ENCODE assay signal across 8 cellular contexts in the genomic region with DNA sequence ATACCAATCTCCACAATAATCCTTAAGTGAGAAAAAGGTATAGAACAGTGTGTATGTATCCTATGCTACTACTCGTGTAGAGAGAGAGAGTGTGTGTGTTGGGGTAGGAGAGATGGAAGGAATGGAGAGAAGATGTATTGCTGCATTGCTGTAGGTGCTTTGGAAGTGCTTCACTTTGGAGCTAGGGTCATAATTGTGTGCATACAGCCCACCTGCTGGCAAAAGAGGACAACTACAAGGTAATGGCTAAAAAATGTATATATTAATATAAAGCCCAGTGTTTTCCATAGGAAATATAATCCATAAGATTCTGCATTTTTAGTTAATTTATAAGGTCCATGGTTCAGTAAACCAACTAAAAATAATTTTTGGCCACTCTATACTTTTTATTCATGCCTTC. TPM values are rescaled to one million over a fixed set of nuclear protein-coding genes. Genes with fewer than 3 reads are reported as not detected.
A peak's percentile ranks its signal among the peaks of the same experiment; 100 is the strongest.
DNase-seq lines count a peak whose midpoint lies in the region; ATAC-seq and TF ChIP-seq lines count a peak whose summit lies in the region.

No MANE protein-coding gene starts in this region.

- no peaks in the 10 kb centered on the region for H3K9me3 Mint-ChIP-seq in CD8-positive, alpha-beta T cell

- no peaks in the 10 kb centered on the region for H3K36me3 ChIP-seq in CD8-positive, alpha-beta T cell (ENCODE audit: insufficient read depth, low read length)
- H3K36me3 ChIP-seq in HAP-1 (replicated peaks), result peaks cover 5% of the 10 kb centered on the region; the same call in 1 of the 2 replicates

- peak; percentile 38 for ATAC-seq in CD8-positive, alpha-beta T cell
- ATAC-seq in HG03139 (IDR thresholded peaks at IDR 0.05; ENCODE audit: unreplicated experiment) (no peak), esophagus mucosa (no peak)

- no peak overlapping the region for H3K4me3 ChIP-seq in CD8-positive, alpha-beta T cell (ENCODE audit: low read depth, low read length)
- H3K4me3 ChIP-seq in HAP-1 (no peak overlapping the region), fibroblast of pulmonary artery (replicated peaks; ENCODE audit: low read depth, low read length) (no peak overlapping the region)

- CTCF ChIA-PET in CD8-positive, alpha-beta T cell (lab: Charles Lee), result interaction anchor here (0.9 kb wide), 1 partner anchor 16 kb away, joined by 3 read pairs; no protein-coding TSS in a partner anchor

- no peaks in the 10 kb centered on the region for H3K27me3 ChIP-seq in CD8-positive, alpha-beta T cell (ENCODE audit: insufficient read depth, low read length)
- H3K27me3 ChIP-seq in HAP-1 (ENCODE audit: low read depth), result no peaks in the 10 kb centered on the region

- in situ Hi-C loops in HAP-1 (cut with MboI; ENCODE audit: low sequenced_read_pairs), result no loop called here

- no peak overlapping the region for H3K27ac ChIP-seq in CD8-positive, alpha-beta T cell (ENCODE audit: low read depth, low read length)

- H3K27ac Mint-ChIP-seq in CD8-positive, alpha-beta T cell, result no peak overlapping the region

- peak; percentile 22 for TF ChIP-seq CTCF in CD8-positive, alpha-beta T cell (IDR thresholded peaks at IDR 0.05)
- TF ChIP-seq CTCF in fibroblast of pulmonary artery (IDR thresholded peaks at IDR 0.05; ENCODE audit: low read length, missing control alignments), result peak; percentile 63

- H3K36me3 Mint-ChIP-seq in CD8-positive, alpha-beta T cell, result peaks cover 16% of the 10 kb centered on the region

- no peaks in the 10 kb centered on the region for H3K4me1 Mint-ChIP-seq in CD8-positive, alpha-beta T cell (ENCODE audit: low read depth)

- no peak for DNase-seq in CD8-positive, alpha-beta T cell
- DNase-seq in HAP-1 (ENCODE audit: low spot score in 2 of 2) (peak; percentile 27 to 29), OCI-M1 (lab: John Stamatoyannopoulos, UW) (peak; percentile 73), fibroblast of pulmonary artery (ENCODE audit: low read depth) (peak; percentile 54)
- no peak for DNase-seq in activated effector memory CD4-positive, alpha-beta T cell treated with Interleukin-2 at 50 U/mL for 16 hours
- DNase-seq in stimulated activated naive CD4-positive, alpha-beta T cell (lab: John Stamatoyannopoulos, UW), result no peak

- no peaks in the 10 kb centered on the region for H3K4me1 ChIP-seq in CD8-positive, alpha-beta T cell (ENCODE audit: insufficient read depth, low read length)
- no peaks in the 10 kb centered on the region for H3K4me1 ChIP-seq in HAP-1

- no peaks in the 10 kb centered on the region for H3K27me3 Mint-ChIP-seq in CD8-positive, alpha-beta T cell (ENCODE audit: low read depth)

- POLR2A ChIA-PET in CD8-positive, alpha-beta T cell (lab: Charles Lee), result interaction anchor here (1.2 kb wide), 1 partner anchor 13 kb away, joined by 4 read pairs; no protein-coding TSS in a partner anchor

- no peaks in the 10 kb centered on the region for H3K9me3 ChIP-seq in CD8-positive, alpha-beta T cell (ENCODE audit: low read length)
- no peaks in the 10 kb centered on the region for H3K9me3 ChIP-seq in HAP-1

- no peak overlapping the region for H3K4me3 Mint-ChIP-seq in CD8-positive, alpha-beta T cell

- intact Hi-C loops in CD8-positive, alpha-beta T cell (cut with DNase I, micrococcal nuclease), result loop anchor here in 1 of 2 experiments (10.0 kb wide), 1 partner anchor 817 kb away; no protein-coding TSS in a partner anchor

RNA-seq across cellular contexts. Expression of a gene that starts 36.1 kb away (rescaled TPM):
- total RNA-seq in CD8-positive, alpha-beta T cell, result 1 to 10 TPM; 1.1 to 2.4 TPM
- 7.4 TPM for total RNA-seq in esophagus mucosa

RNA-seq across cellular contexts. Expression of a gene that starts 36.2 kb away (rescaled TPM):
- 1 to 10 TPM; 3.3 to 3.5 TPM for total RNA-seq in CD8-positive, alpha-beta T cell
- 20.4 TPM for total RNA-seq in esophagus mucosa

Comparison
In these comparisons a context has a peak if more than half of its experiments do, and no peak if none do; other contexts are left out.
1. DNase-seq: peak in HAP-1 (2 of 2), OCI-M1 (single experiment) and fibroblast of pulmonary artery (single experiment); none in CD8-positive, alpha-beta T cell (0 of 7), activated effector memory CD4-positive, alpha-beta T cell treated with Interleukin-2 at 50 U/mL for 16 hours (single experiment) and stimulated activated naive CD4-positive, alpha-beta T cell (0 of 6).